ENCODE assay signal across 33 cellular contexts in genomic region chr12:27280412-27280811, GRCh38. TPM values are rescaled to one million over a fixed set of nuclear protein-coding genes. Genes with fewer than 3 reads are reported as not detected.
DNase-seq lines count a peak whose midpoint lies in the region; ATAC-seq, FAIRE-seq and TF ChIP-seq lines count a peak whose summit lies in the region.
"Had no signal": no experiment of that assay in that cellular context is flagged by ENCODE, and none has a peak within 500 bp of the region (broad histone marks: within the 10 kb centered on the region; RNA-seq: fewer than 3 reads in every experiment).

No MANE protein-coding gene starts in this region.

- no peaks in the 10 kb centered on the region for H3K27me3 ChIP-seq in Peyer's patch
- H3K27me3 ChIP-seq in stomach: no peaks in the 10 kb centered on the region
- H3K27me3 ChIP-seq in left lung: no peaks in the 10 kb centered on the region
- H3K27me3 ChIP-seq: BLaER1, upper lobe of left lung had no signal

- H3K9me3 ChIP-seq in Peyer's patch: no peaks in the 10 kb centered on the region
- no peaks in the 10 kb centered on the region for H3K9me3 ChIP-seq in mucosa of descending colon
- H3K9me3 ChIP-seq in stomach: no peaks in the 10 kb centered on the region
- no peaks in the 10 kb centered on the region for H3K9me3 ChIP-seq in left lung
- H3K9me3 ChIP-seq: BLaER1, HAP-1, upper lobe of left lung had no signal

- H3K36me3 ChIP-seq in Peyer's patch (no peaks in the 10 kb centered on the region), mucosa of descending colon (ENCODE audit: low read depth) (no peaks in the 10 kb centered on the region), stomach (no peaks in the 10 kb centered on the region), left lung (no peaks in the 10 kb centered on the region)
- H3K36me3 ChIP-seq: BLaER1, HAP-1, upper lobe of left lung had no signal

- intact Hi-C loops in mucosa of descending colon (cut with DNase I, micrococcal nuclease): no loop called here
- intact Hi-C loops in stomach (cut with DNase I; ENCODE audit: low total_unique reads): no loop called here
- intact Hi-C loops in left lung (cut with DNase I): no loop called here
- intact Hi-C loops in activated CD4-positive, alpha-beta T cell treated with anti-CD3 and anti-CD28 coated beads for 36 hours (cut with DNase I, micrococcal nuclease): no loop called here

- no peak overlapping the region for H3K4me3 Mint-ChIP-seq in activated CD4-positive, alpha-beta T cell treated with anti-CD3 and anti-CD28 coated beads for 36 hours
- H3K4me3 Mint-ChIP-seq: activated CD4-positive, alpha-beta T cell treated with anti-CD3 and anti-CD28 coated beads, Interleukin-2, amount 10 ng/mL, durations not matched to agents 7 days and 5 days; mesothelial cell of epicardium; natural killer cell treated with Interleukin-12 subunit alpha and Interleukin-12 subunit beta and Interleukin-15 and Interleukin-18, amount 100 ng/mL, for 72 hours had no signal

- TF ChIP-seq POLR2A in H54 (IDR thresholded peaks at IDR 0.05; ENCODE audit: low read depth, low read length): no peak
- no peak for TF ChIP-seq POLR2A in Peyer's patch (IDR thresholded peaks at IDR 0.05)
- TF ChIP-seq POLR2A in stomach (IDR thresholded peaks at IDR 0.05): no peak

- H3K4me3 ChIP-seq in Peyer's patch: no peak overlapping the region
- no peak overlapping the region for H3K4me3 ChIP-seq in mucosa of descending colon
- no peak overlapping the region for H3K4me3 ChIP-seq in stomach
- no peak overlapping the region for H3K4me3 ChIP-seq in left lung
- H3K4me3 ChIP-seq: BLaER1, HAP-1, upper lobe of left lung had no signal

- H3K36me3 Mint-ChIP-seq in activated CD4-positive, alpha-beta T cell treated with anti-CD3 and anti-CD28 coated beads for 36 hours (ENCODE audit: low read depth): peaks cover 5% of the 10 kb centered on the region
- H3K36me3 Mint-ChIP-seq: activated naive CD4-positive, alpha-beta T cell treated with anti-CD3 and anti-CD28 coated beads, Interleukin-2, amount 50 U/mL, for 72 hours; mesothelial cell of epicardium; natural killer cell treated with Interleukin-12 subunit alpha and Interleukin-12 subunit beta and Interleukin-15 and Interleukin-18, amount 100 ng/mL, for 72 hours had no signal

- POLR2A ChIA-PET in activated CD4-positive, alpha-beta T cell treated with anti-CD3 and anti-CD28 coated beads for 36 hours (lab: Charles Lee): no interaction called here

- no peaks in the 10 kb centered on the region for H3K9me3 Mint-ChIP-seq in activated CD4-positive, alpha-beta T cell treated with anti-CD3 and anti-CD28 coated beads for 36 hours (ENCODE audit: low read depth)
- H3K9me3 Mint-ChIP-seq: activated CD4-positive, alpha-beta T cell treated with anti-CD3 and anti-CD28 coated beads, Interleukin-2, amount 10 ng/mL, durations not matched to agents 7 days and 5 days; activated naive CD4-positive, alpha-beta T cell treated with anti-CD3 and anti-CD28 coated beads, Interleukin-2, amount 50 U/mL, for 72 hours; mesothelial cell of epicardium; natural killer cell treated with Interleukin-12 subunit alpha and Interleukin-12 subunit beta and Interleukin-15 and Interleukin-18, amount 100 ng/mL, for 72 hours had no signal

- ATAC-seq in mucosa of descending colon (peak; percentile 60), left lung (no peak)
- ATAC-seq in activated CD4-positive, alpha-beta T cell treated with anti-CD3 and anti-CD28 coated beads for 36 hours: no peak
- ATAC-seq: HepG2; natural killer cell treated with Interleukin-12 subunit alpha and Interleukin-12 subunit beta and Interleukin-15 and Interleukin-18, amount 100 ng/mL, for 72 hours; Panc1 had no signal

- CTCF ChIA-PET in activated CD4-positive, alpha-beta T cell treated with anti-CD3 and anti-CD28 coated beads for 36 hours (lab: Charles Lee): interaction anchor here (0.7 to 5.1 kb wide), 6 partner anchors 9 to 147 kb away, joined by 3 to 27 read pairs (median 3); no protein-coding TSS in a partner anchor

- H3K27ac ChIP-seq in Peyer's patch (peak overlapping the region in 2 of 4 donors; percentile 67 to 72), stomach (peak overlapping the region in 3 of 5 donors; percentile 24 to 31 (median 27)), left lung (no peak overlapping the region)
- H3K27ac ChIP-seq: BLaER1, epithelial cell of prostate, upper lobe of left lung, VCaP had no signal

- H3K4me1 Mint-ChIP-seq in activated CD4-positive, alpha-beta T cell treated with anti-CD3 and anti-CD28 coated beads for 36 hours: peaks cover 31% of the 10 kb centered on the region

- no peak for DNase-seq in H54 (ENCODE audit: insufficient read length, low spot score)
- peak in 2 of 3 donors; percentile 55 to 79 for DNase-seq in Peyer's patch
- peak in 1 of 3 donors; percentile 68 for DNase-seq in mucosa of descending colon
- no peak for DNase-seq in stomach
- DNase-seq in left lung: no peak
- no peak for DNase-seq in NCI-H1436 treated with DMSO at 0.1 percent for 48 hours (lab: John Stamatoyannopoulos, UW)
- no peak for DNase-seq in activated CD4-positive, alpha-beta T cell treated with anti-CD3 and anti-CD28 coated beads for 36 hours
- no peak for DNase-seq in NCI-H774 (lab: John Stamatoyannopoulos, UW)
- DNase-seq: activated CD4-positive, alpha-beta T cell treated with anti-CD3 and anti-CD28 coated beads, Interleukin-2, amount 10 ng/mL, durations not matched to agents 7 days and 5 days; anterior cingulate cortex; effector memory CD4-positive, alpha-beta T cell; glutamatergic neuron; Karpas-422; NCI-H1417 treated with DMSO at 0.1 percent for 48 hours; NCI-H2081 treated with DMSO at 0.1 percent for 48 hours; NCI-H345; NCI-H748 treated with DMSO at 0.1 percent for 48 hours; SIG-M5; stimulated activated CD4-positive, alpha-beta T cell treated with anti-CD3 and anti-CD28 coated beads, Interleukin-4, amount 100 ng/mL, for 1 hour; T1000; upper lobe of left lung had no signal

- FAIRE-seq in H54 (lab: Jason Lieb, UNC): peak; percentile 11
- FAIRE-seq: bronchial epithelial cell, GM12892, HepG2, islet of Langerhans had no signal

- no peak overlapping the region for H3K27ac Mint-ChIP-seq in activated CD4-positive, alpha-beta T cell treated with anti-CD3 and anti-CD28 coated beads for 36 hours
- H3K27ac Mint-ChIP-seq: activated CD4-positive, alpha-beta T cell treated with anti-CD3 and anti-CD28 coated beads, Interleukin-2, amount 10 ng/mL, durations not matched to agents 7 days and 5 days; natural killer cell treated with Interleukin-12 subunit alpha and Interleukin-12 subunit beta and Interleukin-15 and Interleukin-18, amount 100 ng/mL, for 72 hours had no signal

- H3K4me1 ChIP-seq in Peyer's patch (peaks cover 0 to 50% (median 0%) of the 10 kb centered on the region in 4 donors), mucosa of descending colon (ENCODE audit: low read depth) (peaks cover 30% of the 10 kb centered on the region), stomach (peaks cover under 1 to 95% (median 63%) of the 10 kb centered on the region in 4 donors), left lung (peaks cover 3 to 16% of the 10 kb centered on the region in 2 donors)

- TF ChIP-seq CTCF in Peyer's patch (IDR thresholded peaks at IDR 0.05) (no peak), mucosa of descending colon (IDR thresholded peaks at IDR 0.05) (no peak), stomach (IDR thresholded peaks at IDR 0.05) (no peak), left lung (IDR thresholded peaks at IDR 0.05) (no peak)

- H3K27me3 Mint-ChIP-seq in activated CD4-positive, alpha-beta T cell treated with anti-CD3 and anti-CD28 coated beads for 36 hours: no peaks in the 10 kb centered on the region
- H3K27me3 Mint-ChIP-seq: activated CD4-positive, alpha-beta T cell treated with anti-CD3 and anti-CD28 coated beads, Interleukin-2, amount 10 ng/mL, durations not matched to agents 7 days and 5 days; natural killer cell treated with Interleukin-12 subunit alpha and Interleukin-12 subunit beta and Interleukin-15 and Interleukin-18, amount 100 ng/mL, for 72 hours had no signal

- WGBS in stomach, 5 donors: 42 to 63% (median 48%) methylated on average over 5 of the region's 5 CpGs

- no peak for TF ChIP-seq EP300 in stomach (IDR thresholded peaks at IDR 0.05)

RNA-seq across cellular contexts. Expression of gene STK38L, which starts 36.3 kb away (rescaled TPM):
- total RNA-seq in Peyer's patch (10 to 100 TPM; 19.6 to 33.0 (median 22.1) TPM), mucosa of descending colon (10 to 100 TPM; 45.2 to 69.4 (median 53.6) TPM), stomach (100 to 1,000 TPM in 1 of 5 donors, 10 to 100 TPM in 4; 21.7 to 118 (median 47.8) TPM), left lung (10 to 100 TPM; 28.2 to 34.8 TPM)
- polyA plus RNA-seq in stomach: 10 to 100 TPM in 2 of 3 donors, 1 to 10 TPM in 1; 8.5 to 16.3 (median 12.1) TPM
- total RNA-seq in activated CD4-positive, alpha-beta T cell treated with anti-CD3 and anti-CD28 coated beads for 36 hours: 10 to 100 TPM; 24.9 to 30.4 TPM

RNA-seq across cellular contexts. Expression of gene BMAL2, which starts 52.2 kb away (rescaled TPM):
- 10 to 100 TPM in 1 of 4 donors, 1 to 10 TPM in 3; 3.5 to 14.0 (median 4.6) TPM for total RNA-seq in Peyer's patch
- 1 to 10 TPM; 2.2 to 3.9 (median 3.6) TPM for total RNA-seq in mucosa of descending colon
- 10 to 100 TPM in 2 of 5 donors, 1 to 10 TPM in 3; 3.8 to 23.7 (median 8.9) TPM for total RNA-seq in stomach
- polyA plus RNA-seq in stomach: 10 to 100 TPM in 2 of 3 donors, 1 to 10 TPM in 1; 6.7 to 34.4 (median 12.3) TPM
- 10 to 100 TPM; 12.1 to 14.1 TPM for total RNA-seq in left lung
- total RNA-seq in activated CD4-positive, alpha-beta T cell treated with anti-CD3 and anti-CD28 coated beads for 36 hours: 10 to 100 TPM; 10.9 to 13.2 TPM

Comparison
In these comparisons a context has a peak if more than half of its experiments do, and no peak if none do; other contexts are left out.
1. DNase-seq: peak in Peyer's patch (2 of 3); none in H54 (single experiment), stomach (single experiment), left lung (0 of 2), NCI-H1436 treated with DMSO at 0.1 percent for 48 hours (single experiment), activated CD4-positive, alpha-beta T cell treated with anti-CD3 and anti-CD28 coated beads for 36 hours (single experiment) and NCI-H774 (single experiment).
2. H3K27ac ChIP-seq: peak in stomach (3 of 5); none in left lung (0 of 2).